In genomic region chr15:46646476-46646875, GRCh38 we compare ENCODE assay signal across 28 cellular contexts.
"Had no signal": no experiment of that assay in that cellular context is flagged by ENCODE, and none has a peak within 500 bp of the region (broad histone marks: within the 10 kb centered on the region; RNA-seq: fewer than 3 reads in every experiment).

No MANE protein-coding gene starts in this region.

- ATAC-seq: activated naive CD4-positive, alpha-beta T cell treated with anti-CD3 and anti-CD28 coated beads, Interleukin-2, amount 50 U/mL, for 72 hours; activated T-cell treated with anti-CD3 and anti-CD28 coated beads, Interleukin-2, amount 50 U/mL, for 4 hours; Panc1 had no signal

- DNase-seq: activated B cell treated with CpG ODN at 0.5 μM for 24 hours; activated CD4-positive, alpha-beta memory T cell treated with anti-CD3 and anti-CD28 coated beads for 36 hours; activated CD4-positive, alpha-beta T cell treated with anti-CD3 and anti-CD28 coated beads for 4 hours; activated CD4-positive, alpha-beta T cell treated with anti-CD3 and anti-CD28 coated beads, Interleukin-2, amount 50 U/mL, for 1 hour; activated CD4-positive, CD25-positive, alpha-beta regulatory T cell treated with anti-CD3 and anti-CD28 coated beads, Interleukin-2, amount 50 U/mL, for 72 hours; activated CD8-positive, alpha-beta memory T cell treated with anti-CD3 and anti-CD28 coated beads, Interleukin-2, amount 50 U/mL, for 4 hours; activated gamma-delta T cell treated with Interleukin-2 at 50 U/mL for 16 hours; activated naive CD4-positive, alpha-beta T cell treated with anti-CD3 and anti-CD28 coated beads for 36 hours; activated T-cell treated with anti-CD3 and anti-CD28 coated beads for 4 hours; activated T-cell treated with anti-CD3 and anti-CD28 coated beads, Interleukin-2, amount 50 U/mL, for 4 hours; adrenal gland; anterior cingulate cortex; caudate nucleus; cerebellar nuclear complex; Karpas-422; KBM-7; NCI-H1105; NCI-H1417 treated with DMSO at 0.1 percent for 48 hours; NCI-H2029; NCI-H2107; NCI-H226; NCI-H446 treated with DMSO at 0.1 percent for 48 hours; NCI-H526; NCI-H774; SHP77; SJCRH30 had no signal
